7 cellular contexts compared by ENCODE assay signal in genomic region chr4:163048447-163048846, GRCh38.
DNase-seq lines count a peak whose midpoint lies in the region; ATAC-seq and TF ChIP-seq lines count a peak whose summit lies in the region.

No MANE protein-coding gene starts in this region.

- ATAC-seq in GM19372 (IDR thresholded peaks at IDR 0.05; ENCODE audit: low read depth, unreplicated experiment) (peak; percentile 81), HG03354 (IDR thresholded peaks at IDR 0.05; ENCODE audit: poor library complexity, severe bottlenecking, unreplicated experiment) (peak; percentile 92), foreskin keratinocyte (peak; percentile 61)

- H3K27ac ChIP-seq in foreskin keratinocyte: no peak overlapping the region

- peak; percentile 48 for TF ChIP-seq CTCF in foreskin keratinocyte (conservative IDR thresholded peaks at IDR 0.05)

- no peaks in the 10 kb centered on the region for H3K27me3 ChIP-seq in foreskin keratinocyte

- DNase-seq in GM03348 (ENCODE audit: low spot score) (peak; percentile 53), SK-MEL-5 (ENCODE audit: low read depth, low spot score) (peak; percentile 65), foreskin keratinocyte (no peak), NCI-H345 (lab: John Stamatoyannopoulos, UW) (no peak), NCI-H2227 (lab: John Stamatoyannopoulos, UW; ENCODE audit: unreplicated experiment) (no peak)

- H3K4me1 ChIP-seq in foreskin keratinocyte: no peaks in the 10 kb centered on the region

- in situ Hi-C loops in SK-MEL-5 (cut with HindIII; ENCODE audit: low pct_unique_long_range_greater_than_20kb, low sequenced_read_pairs): no loop called here

Comparison
In these comparisons a context has a peak if more than half of its experiments do, and no peak if none do; other contexts are left out.
1. DNase-seq: peak in GM03348 (single experiment) and SK-MEL-5 (single experiment); none in foreskin keratinocyte (0 of 2), NCI-H345 (single experiment) and NCI-H2227 (single experiment).
2. Peak in every context shown above with its lines, with median percentiles within 50 percentile points of each other: ATAC-seq.